Comparison of ENCODE assay signal across 25 cellular contexts in the genomic region with DNA sequence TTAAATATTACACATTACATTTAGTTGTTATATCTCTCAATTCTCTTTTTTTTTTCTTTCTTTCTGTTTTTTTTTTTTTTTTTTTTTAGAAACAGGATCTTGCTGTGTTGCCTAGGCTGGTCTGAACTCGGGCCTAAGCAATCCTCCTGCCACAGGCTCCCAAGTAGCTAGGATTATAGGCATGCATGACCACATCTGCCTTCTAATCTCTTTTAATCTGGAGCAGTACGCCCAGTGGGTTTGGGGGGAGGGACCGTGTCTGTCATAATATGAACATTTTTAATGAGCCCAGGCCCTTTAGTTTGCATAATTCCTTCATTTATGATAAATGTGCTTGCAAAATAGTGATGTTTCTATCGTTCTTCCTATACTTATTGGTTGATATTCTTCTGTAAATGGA. TPM values are rescaled to one million over a fixed set of nuclear protein-coding genes. Genes with fewer than 3 reads are reported as not detected.
DNase-seq lines count a peak whose midpoint lies in the region; ATAC-seq, FAIRE-seq and TF ChIP-seq lines count a peak whose summit lies in the region.
"Had no signal": no experiment of that assay in that cellular context is flagged by ENCODE, and none has a peak within 500 bp of the region (broad histone marks: within the 10 kb centered on the region; RNA-seq: fewer than 3 reads in every experiment).

No MANE protein-coding gene starts in this region.

- CTCF ChIA-PET in K562 (lab: Yijun Ruan, JAX; ENCODE audit: low intra/inter-chr PET ratio), result no interaction called here

- WGBS in K562 (ENCODE audit: insufficient coverage, low coverage, missing lambda C conversion rate), result 40% methylated on average over 4 of the region's 4 CpGs

- H4K20me1 ChIP-seq in K562 (replicated peaks; ENCODE audit: control insufficient read depth, insufficient read depth, low read length), result no peaks in the 10 kb centered on the region

- no peak overlapping the region for H2AFZ ChIP-seq in K562 (ENCODE audit: low read depth, low read length)
- H2AFZ ChIP-seq: GM23338 had no signal

- no peak overlapping the region for H3K4me3 ChIP-seq in K562
- H3K4me3 ChIP-seq: A549; BLaER1 treated with 17β-estradiol and CSF1 and Interleukin-3, amounts not matched to agents 10 nM and 100 nM; GM23338 had no signal

- peaks cover 92% of the 10 kb centered on the region for H3K79me2 ChIP-seq in K562 (ENCODE audit: control insufficient read depth, insufficient read depth, low read length)

- peaks cover 4 to 15% of the 10 kb centered on the region in 2 experiments; a peak in 3 of 5 replicates for H3K4me1 ChIP-seq in K562 (replicated peaks in 1 of 2; ENCODE audit: control insufficient read depth in 2 of 2, insufficient read depth in 2 of 2, low read length in 2 of 2)
- H3K4me1 ChIP-seq: A549 had no signal

- no peak overlapping the region for H3K9ac ChIP-seq in K562 (ENCODE audit: insufficient read depth in 1 of 2, low read depth in 2 of 2, low read length in 2 of 2)
- H3K9ac ChIP-seq: BLaER1 treated with 17β-estradiol and CSF1 and Interleukin-3, amounts not matched to agents 10 nM and 100 nM had no signal

- H3K27me3 ChIP-seq in K562 (ENCODE audit: control insufficient read depth in 2 of 2, insufficient read depth in 2 of 2, low read length in 2 of 2), result no peaks in the 10 kb centered on the region
- H3K27me3 ChIP-seq: BE2C; BLaER1 treated with 17β-estradiol and CSF1 and Interleukin-3, amounts not matched to agents 10 nM and 100 nM had no signal

- TF ChIP-seq RAD21 in K562 (CRISPR knock-in tag; conservative IDR thresholded peaks at IDR 0.05 in 1 of 2, IDR thresholded peaks at IDR 0.05 in 1 of 2), result no peak

- POLR2A ChIA-PET in K562 (lab: Yijun Ruan, JAX), result interaction anchor here (0.6 to 2.0 kb wide), 4 partner anchors 10 to 113 kb away, joined by 3 to 14 read pairs (median 6); partner anchors contain the start of gene RHOBTB3

- no peak for TF ChIP-seq EP300 in K562 (IDR thresholded peaks at IDR 0.05; ENCODE audit: low read length)

- H3K36me3 ChIP-seq in K562 (ENCODE audit: control insufficient read depth, insufficient read depth, low read length), result peaks cover 92% of the 10 kb centered on the region

- no peak overlapping the region for H3K4me2 ChIP-seq in K562 (ENCODE audit: insufficient read depth, low read length)
- H3K4me2 ChIP-seq: A549; BLaER1 treated with 17β-estradiol and CSF1 and Interleukin-3, amounts not matched to agents 10 nM and 100 nM; GM23338 had no signal

- H3K9me3 ChIP-seq in K562 (replicated peaks; ENCODE audit: control insufficient read depth, insufficient read depth, low read depth, low read length), result no peaks in the 10 kb centered on the region
- H3K9me3 ChIP-seq: A549, BE2C had no signal

- FAIRE-seq in K562 (lab: Jason Lieb, UNC), result no peak
- FAIRE-seq: A549, D721Med, GM12891 had no signal

- TF ChIP-seq POLR2A in K562 (conservative IDR thresholded peaks at IDR 0.05) (no peak), GM18505 (IDR thresholded peaks at IDR 0.05; ENCODE audit: borderline replicate concordance, extremely low read depth, insufficient read depth, insufficient read length) (no peak)

- in situ Hi-C loops in K562 (cut with MboI), result no loop called here

- BruUV-seq in K562 (replicated peaks; lab: Mats Ljungman, UMichigan), result no TSS peak

- peak; percentile 54 for ATAC-seq in K562
- ATAC-seq in GM18505 (IDR thresholded peaks at IDR 0.05; ENCODE audit: unreplicated experiment), result no peak
- ATAC-seq in HG03571 (IDR thresholded peaks at IDR 0.05; ENCODE audit: unreplicated experiment), result no peak
- no peak for ATAC-seq in GM19395 (IDR thresholded peaks at IDR 0.05; ENCODE audit: unreplicated experiment)
- ATAC-seq: A549, GM23338, HCT116 had no signal

- H3K27ac ChIP-seq in K562 (ENCODE audit: extremely low read depth, low read depth, low read length), result no peak overlapping the region
- H3K27ac ChIP-seq: A549; BLaER1 treated with 17β-estradiol and CSF1 and Interleukin-3, amounts not matched to agents 10 nM and 100 nM had no signal

- DNase-seq in MV-4-11 (lab: John Stamatoyannopoulos, UW) (peak; percentile 81), OCI-M1 (lab: John Stamatoyannopoulos, UW) (peak; percentile 67), K562 (ENCODE audit: extremely low read depth in 1 of 4, low spot score in 3 of 4) (no peak), DMS 273 (lab: John Stamatoyannopoulos, UW; ENCODE audit: unreplicated experiment) (no peak)
- DNase-seq: 8988T; ACHN; AML-193; BE2C; CD4-positive, alpha-beta T cell; CD8-positive, alpha-beta memory T cell; DMS53; DMS79 treated with DMSO at 0.1 percent for 48 hours; GF-D8; H9 had no signal

- intact Hi-C loops in K562 (cut with micrococcal nuclease), result loop anchor here (5.0 kb wide), 1 partner anchor 39 kb away; no protein-coding TSS in a partner anchor

- no peak for TF ChIP-seq CTCF in K562 (IDR thresholded peaks at IDR 0.05 in 2 of 3, conservative IDR thresholded peaks at IDR 0.05 in 1 of 3; ENCODE audit: insufficient read depth in 2 of 3, low read depth in 1 of 3, low read length in 3 of 3)

- no peaks in the 10 kb centered on the region for H3K9me1 ChIP-seq in K562 (ENCODE audit: control insufficient read depth, insufficient read depth, low read length)

TF ChIP-seq in K562, 482 proteins besides CTCF, POLR2A, EP300 and RAD21 (continues in another document):
- TF ChIP-seq PHB (CRISPR knock-in tag; IDR thresholded peaks at IDR 0.05) (no peak), TCF7 (IDR thresholded peaks at IDR 0.05; ENCODE audit: borderline replicate concordance) (no peak), TAF15 (IDR thresholded peaks at IDR 0.05; ENCODE audit: low read depth, low read length) (no peak), POU5F1 (IDR thresholded peaks at IDR 0.05; ENCODE audit: borderline replicate concordance, low read depth, low read length, partially characterized antibody) (no peak), TGIF2 (CRISPR knock-in tag; IDR thresholded peaks at IDR 0.05) (no peak), NCOA4 (IDR thresholded peaks at IDR 0.05; ENCODE audit: partially characterized antibody) (no peak), SIX5 (IDR thresholded peaks at IDR 0.05; ENCODE audit: borderline replicate concordance in 1 of 2, insufficient read depth in 1 of 2, low read depth in 1 of 2, low read length in 2 of 2) (no peak), HDAC8 (tag; IDR thresholded peaks at IDR 0.05) (no peak), TAF1 (IDR thresholded peaks at IDR 0.05; ENCODE audit: control insufficient read depth, extremely low read depth, insufficient read depth, low read length, severe bottlenecking) (no peak), TRIM28 (IDR thresholded peaks at IDR 0.05) (no peak), USF1 (CRISPR knock-in tag; IDR thresholded peaks at IDR 0.05) (no peak), KHSRP (IDR thresholded peaks at IDR 0.05) (no peak)

RNA-seq across cellular contexts. Expression of gene RHOBTB3, which starts 10.3 kb away (rescaled TPM):
- 221 and 302 TPM in 2 replicates for total RNA-seq in K562 (2011; cell fraction: chromatin; rRNA removed; ENCODE audit: low replicate concordance)
- 117 and 137 TPM in 2 replicates for total RNA-seq in K562 (2011; cell fraction: nucleolus; rRNA removed)
- 147 and 234 TPM in 2 replicates for total RNA-seq in K562 (2011; cell fraction: nucleoplasm; rRNA removed)
- 107 and 112 TPM in 2 replicates for total RNA-seq in K562 (2014; rRNA removed)
- 142 and 164 TPM in 2 replicates for total RNA-seq in K562 (2014; rRNA removed; fragmentation: Illumina TruSeq; extraction: Trizol)
- total RNA-seq in K562 (2015; rRNA removed; fragmentation: Illumina TruSeq; extraction: Trizol), result 133 and 143 TPM in 2 replicates
- 124 and 142 TPM in 2 replicates for total RNA-seq in K562 (2021)
- polyA plus RNA-seq in K562 (2011; rRNA removed), result 128 and 166 TPM in 2 replicates
- polyA plus RNA-seq in K562 (2011; cell fraction: cytosol; rRNA removed), result 180 and 257 TPM in 2 replicates
- polyA plus RNA-seq in K562 (2011; cell fraction: nucleus; rRNA removed), result 207 and 234 TPM in 2 replicates
- 73.9 and 97.8 TPM in 2 replicates for polyA plus RNA-seq in K562 (2012)
- 111 and 115 TPM in 2 replicates for polyA plus RNA-seq in K562 (2014; fragmentation: Illumina TruSeq; extraction: Trizol)
- polyA plus RNA-seq in K562 (2014; fragmentation: Nextera tagmentation; extraction: Ambion mirVana), result 10 to 100 TPM; 39.7 to 53.0 TPM
- polyA plus RNA-seq in K562 (2014; rRNA removed), result 78.4 and 81.2 TPM in 2 replicates
- polyA minus RNA-seq in K562 (2011; rRNA and poly(A)+ RNA removed), result 373 and 438 TPM in 2 replicates
- 200 and 263 TPM in 2 replicates for polyA minus RNA-seq in K562 (2011; cell fraction: cytosol; rRNA and poly(A)+ RNA removed)
- 246 and 302 TPM in 2 replicates for polyA minus RNA-seq in K562 (2011; cell fraction: nucleus; rRNA and poly(A)+ RNA removed)

RNA-seq across cellular contexts. Expression of gene SPATA9, which starts 58.7 kb away (rescaled TPM):
- not detected in 2 replicates for total RNA-seq in K562 (2011; cell fraction: chromatin; rRNA removed; ENCODE audit: low replicate concordance)
- not detected in 2 replicates for total RNA-seq in K562 (2011; cell fraction: nucleolus; rRNA removed)
- total RNA-seq in K562 (2011; cell fraction: nucleoplasm; rRNA removed), result not detected in 2 replicates
- total RNA-seq in K562 (2014; rRNA removed) (0.24 TPM in 1 of 2 replicates, not detected in the other), K562 (2014; rRNA removed; fragmentation: Illumina TruSeq; extraction: Trizol) (not detected in 2 replicates), K562 (2015; rRNA removed; fragmentation: Illumina TruSeq; extraction: Trizol) (0.40 TPM in 1 of 2 replicates, not detected in the other), K562 (2021) (0.11 TPM in 1 of 2 replicates, not detected in the other)
- polyA plus RNA-seq in K562 (2011; rRNA removed) (0.28 and 0.38 TPM in 2 replicates), K562 (2014; fragmentation: Illumina TruSeq; extraction: Trizol) (0.16 TPM in 1 of 2 replicates, not detected in the other), K562 (2014; fragmentation: Nextera tagmentation; extraction: Ambion mirVana) (1 to 10 TPM; 3.4 to 5.5 TPM), K562 (2014; rRNA removed) (0.05 and 0.16 TPM in 2 replicates)
- 0.09 TPM in 1 of 2 replicates, not detected in the other for polyA plus RNA-seq in K562 (2011; cell fraction: cytosol; rRNA removed)
- 0.14 and 0.24 TPM in 2 replicates for polyA plus RNA-seq in K562 (2011; cell fraction: nucleus; rRNA removed)
- polyA plus RNA-seq in K562 (2012), result 1.6 and 1.8 TPM in 2 replicates
- polyA minus RNA-seq in K562 (2011; rRNA and poly(A)+ RNA removed), result 0.18 TPM in 1 of 2 replicates, not detected in the other
- polyA minus RNA-seq in K562 (2011; cell fraction: cytosol; rRNA and poly(A)+ RNA removed), result not detected in 2 replicates
- not detected in 2 replicates for polyA minus RNA-seq in K562 (2011; cell fraction: nucleus; rRNA and poly(A)+ RNA removed)
- total RNA-seq: CD4-positive, alpha-beta T cell; CD8-positive, alpha-beta memory T cell; G401; GM23338; H9 had no signal
- polyA plus RNA-seq: CD14-positive monocyte; CD8-positive, alpha-beta memory T cell; GM23338 had no signal

Comparison
In these comparisons a context has a peak if more than half of its experiments do, and no peak if none do; other contexts are left out.
1. DNase-seq: peak in MV-4-11 (single experiment) and OCI-M1 (single experiment); none in K562 (0 of 4) and DMS 273 (single experiment).